Comparison of ENCODE assay signal across 21 cellular contexts in genomic region chr1:174841747-174842146, GRCh38.
DNase-seq lines count a peak whose midpoint lies in the region; ATAC-seq and TF ChIP-seq lines count a peak whose summit lies in the region.
"Had no signal": no experiment of that assay in that cellular context is flagged by ENCODE, and none has a peak within 500 bp of the region (broad histone marks: within the 10 kb centered on the region; RNA-seq: fewer than 3 reads in every experiment).

No MANE protein-coding gene starts in this region.

- no peaks in the 10 kb centered on the region for H3K9me3 ChIP-seq in heart right ventricle
- H3K9me3 ChIP-seq: gastroesophageal sphincter, thoracic aorta had no signal

- H3K27ac Mint-ChIP-seq in natural killer cell (peak overlapping the region; percentile 41 to 64), osteocyte (ENCODE audit: unreplicated experiment) (no peak overlapping the region)
- H3K27ac Mint-ChIP-seq: mesothelial cell of epicardium, neural progenitor cell had no signal

- no peaks in the 10 kb centered on the region for H3K27me3 Mint-ChIP-seq in natural killer cell (ENCODE audit: low read depth in 2 of 2)
- no peaks in the 10 kb centered on the region for H3K27me3 Mint-ChIP-seq in osteocyte (ENCODE audit: unreplicated experiment)
- H3K27me3 Mint-ChIP-seq: B cell had no signal

- H3K4me3 ChIP-seq in KMS-11 (IDR thresholded peaks at IDR 0.05; ENCODE audit: insufficient read depth, low read depth, low read length) = no peak overlapping the region
- H3K4me3 ChIP-seq in heart right ventricle = no peak overlapping the region
- H3K4me3 ChIP-seq: gastroesophageal sphincter, neural progenitor cell, thoracic aorta had no signal

- H3K27ac ChIP-seq in KMS-11 = peak overlapping the region; percentile 3; the same call in 1 of the 2 replicates
- no peak overlapping the region for H3K27ac ChIP-seq in heart right ventricle
- H3K27ac ChIP-seq: gastroesophageal sphincter, neural progenitor cell, thoracic aorta had no signal

- intact Hi-C loops in natural killer cell (cut with micrococcal nuclease) (no loop called here), heart right ventricle (cut with DNase I) (no loop called here)

- H3K4me3 Mint-ChIP-seq in natural killer cell = no peak overlapping the region
- no peak overlapping the region for H3K4me3 Mint-ChIP-seq in osteocyte (ENCODE audit: unreplicated experiment)
- H3K4me3 Mint-ChIP-seq: B cell, mesothelial cell of epicardium, neural progenitor cell had no signal

- ATAC-seq in GM19351 (IDR thresholded peaks at IDR 0.05; ENCODE audit: unreplicated experiment) = peak; percentile 81
- ATAC-seq in natural killer cell = peak in 2 of 3 donors; percentile 58 to 60
- ATAC-seq in HG02885 (IDR thresholded peaks at IDR 0.05; ENCODE audit: poor library complexity, unreplicated experiment) = no peak
- no peak for ATAC-seq in heart right ventricle
- ATAC-seq: gastroesophageal sphincter, left colon had no signal

- H2AFZ ChIP-seq in KMS-11 (ENCODE audit: low read depth) = no peak overlapping the region
- H2AFZ ChIP-seq: neural progenitor cell had no signal

- whole genome bisulfite sequencing in heart right ventricle, 2 donors = 46 to 49% methylated on average over 1 of the region's 1 CpG

- H3K4me2 ChIP-seq in KMS-11 = peak overlapping the region; percentile 58
- H3K4me2 ChIP-seq: neural progenitor cell had no signal

- H4K20me1 ChIP-seq in KMS-11 (ENCODE audit: insufficient read depth) = no peaks in the 10 kb centered on the region

- H3K9ac ChIP-seq in KMS-11 = no peak overlapping the region; the same call in 1 of the 2 replicates
- H3K9ac ChIP-seq: neural progenitor cell had no signal

- H3K79me2 ChIP-seq in KMS-11 (ENCODE audit: insufficient read depth, low read depth) = no peaks in the 10 kb centered on the region

- in situ Hi-C loops in SK-MEL-5 (cut with HindIII; ENCODE audit: low pct_unique_long_range_greater_than_20kb, low sequenced_read_pairs) = no loop called here

- no peaks in the 10 kb centered on the region for H3K27me3 ChIP-seq in KMS-11 (ENCODE audit: insufficient read depth, low read depth)
- no peaks in the 10 kb centered on the region for H3K27me3 ChIP-seq in heart right ventricle
- H3K27me3 ChIP-seq: gastroesophageal sphincter, neural progenitor cell had no signal

- H3K9me3 Mint-ChIP-seq in natural killer cell (no peaks in the 10 kb centered on the region), osteocyte (ENCODE audit: unreplicated experiment) (no peaks in the 10 kb centered on the region)
- H3K9me3 Mint-ChIP-seq: mesothelial cell of epicardium, neural progenitor cell had no signal

- H3K4me1 ChIP-seq in KMS-11 (ENCODE audit: low read depth, poor library complexity, severe bottlenecking) = peaks cover 41% of the 10 kb centered on the region
- H3K4me1 ChIP-seq in heart right ventricle = peaks cover 0 to 3% (median 0%) of the 10 kb centered on the region in 9 donors
- H3K4me1 ChIP-seq: gastroesophageal sphincter, neural progenitor cell had no signal

- H3K36me3 ChIP-seq in KMS-11 (ENCODE audit: insufficient read depth) (no peaks in the 10 kb centered on the region), heart right ventricle (no peaks in the 10 kb centered on the region)
- H3K36me3 ChIP-seq: gastroesophageal sphincter, neural progenitor cell, thoracic aorta had no signal

- TF ChIP-seq CTCF in KMS-11 (conservative IDR thresholded peaks at IDR 0.05; ENCODE audit: low read depth, low read length) (no peak), natural killer cell (IDR thresholded peaks at IDR 0.05) (no peak), osteocyte (IDR thresholded peaks at IDR 0.05) (no peak), heart right ventricle (IDR thresholded peaks at IDR 0.05) (no peak)

- DNase-seq in SK-MEL-5 (ENCODE audit: low read depth, low spot score) = peak; percentile 49
- no peak for DNase-seq in natural killer cell
- DNase-seq in osteocyte (ENCODE audit: extremely low spot score, unreplicated experiment) = no peak
- DNase-seq in heart right ventricle = no peak
- DNase-seq: activated CD4-positive, alpha-beta T cell treated with anti-CD3 and anti-CD28 coated beads for 1 hour; activated effector memory CD4-positive, alpha-beta T cell treated with anti-CD3 and anti-CD28 coated beads, Interleukin-2, amount 50 U/mL, for 16 hours; dermis blood vessel endothelial cell; GOT3; Karpas-422; left colon; NCI-H1436 treated with DMSO at 0.1 percent for 48 hours; NCI-H2227 treated with DMSO at 0.1 percent for 48 hours; SHP77 treated with DMSO at 0.1 percent for 48 hours had no signal

- peaks cover 20 to 21% of the 10 kb centered on the region in 2 donors for H3K4me1 Mint-ChIP-seq in natural killer cell
- no peaks in the 10 kb centered on the region for H3K4me1 Mint-ChIP-seq in osteocyte (ENCODE audit: unreplicated experiment)
- H3K4me1 Mint-ChIP-seq: mesothelial cell of epicardium, neural progenitor cell had no signal

- no peaks in the 10 kb centered on the region for H3K36me3 Mint-ChIP-seq in natural killer cell
- no peaks in the 10 kb centered on the region for H3K36me3 Mint-ChIP-seq in osteocyte (ENCODE audit: unreplicated experiment)
- H3K36me3 Mint-ChIP-seq: mesothelial cell of epicardium, neural progenitor cell had no signal

Comparison
In these comparisons a context has a peak if more than half of its experiments do, and no peak if none do; other contexts are left out.
1. ATAC-seq: peak in GM19351 (single experiment) and natural killer cell (2 of 3); none in HG02885 (single experiment) and heart right ventricle (0 of 8).